8 cellular contexts compared by ENCODE assay signal in the genomic region with DNA sequence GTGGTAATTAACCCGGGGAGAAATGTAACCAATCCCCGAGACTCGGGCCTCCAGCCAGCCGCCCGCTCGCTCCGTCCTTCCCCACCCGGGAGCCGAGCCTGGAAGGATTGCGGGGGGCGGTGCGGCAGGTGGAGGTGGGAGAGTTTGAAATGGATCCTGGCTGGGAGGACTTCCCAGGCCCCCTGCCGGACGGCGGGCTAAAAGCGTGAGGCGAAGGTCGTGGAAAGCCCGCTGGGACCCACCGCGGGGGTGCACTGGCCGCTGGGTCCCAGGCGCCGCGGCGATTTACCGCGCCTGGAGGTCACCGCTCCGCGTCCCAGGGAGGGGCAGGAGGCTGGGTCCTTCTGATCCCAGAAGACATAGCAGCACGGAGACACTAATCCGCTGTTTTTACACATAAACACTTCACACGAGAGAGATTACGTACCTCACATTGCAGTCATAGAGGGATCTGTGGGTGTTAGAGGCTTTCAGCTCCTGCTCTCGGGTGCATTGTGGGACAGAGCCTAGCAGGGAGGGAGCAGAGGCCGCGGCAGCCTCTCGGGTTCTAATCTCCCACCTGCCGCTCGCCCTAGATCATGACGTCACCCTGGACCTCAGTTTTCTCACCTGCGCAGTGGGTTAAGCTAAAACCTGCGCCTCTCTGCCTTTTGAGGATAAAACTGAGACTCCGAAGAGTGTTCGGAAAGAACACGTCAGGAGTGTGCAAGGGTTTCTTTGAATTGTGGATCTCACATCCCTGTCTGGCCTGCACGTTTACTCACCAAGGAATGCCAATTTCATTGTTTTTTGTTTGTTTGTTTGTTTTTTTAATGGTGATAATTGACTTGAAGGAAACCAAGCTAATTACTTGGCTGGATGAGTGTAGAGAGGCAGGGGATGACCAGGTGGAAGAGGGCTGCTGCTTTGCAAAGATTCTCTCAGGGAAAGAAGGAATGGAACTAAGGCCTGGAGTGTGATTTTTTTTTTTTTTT. TPM values are rescaled to one million over a fixed set of nuclear protein-coding genes. Genes with fewer than 3 reads are reported as not detected.
DNase-seq lines count a peak whose midpoint lies in the region; ATAC-seq and TF ChIP-seq lines count a peak whose summit lies in the region.

No MANE protein-coding gene starts in this region.

- peak overlapping the region; percentile 65 for H3K27ac Mint-ChIP-seq in activated T-helper 1 cell treated with anti-CD3 and anti-CD28 coated beads, Interleukin-12 subunit alpha, Interleukin-12 subunit beta, Interleukin-2, Interleukin-4 antibody, amounts not matched to agents 30 ng/mL and 10 ng/mL and 1 ng/mL, durations not matched to agents 14 hours and 24 hours and 36 hours

- H3K79me2 ChIP-seq in osteoblast (ENCODE audit: insufficient read depth, low read length) = no peaks in the 10 kb centered on the region

- no peaks in the 10 kb centered on the region for H3K36me3 ChIP-seq in osteoblast (ENCODE audit: insufficient read depth, low read length)
- H3K36me3 ChIP-seq in vagina = no peaks in the 10 kb centered on the region

- TF ChIP-seq CTCF in osteoblast (IDR thresholded peaks at IDR 0.05; ENCODE audit: extremely low read depth, low read depth, low read length) (peak; percentile 29), vagina (IDR thresholded peaks at IDR 0.05) (peak in 1 of 3 experiments; percentile 35)

- H3K36me3 Mint-ChIP-seq in activated T-helper 1 cell treated with anti-CD3 and anti-CD28 coated beads, Interleukin-12 subunit alpha, Interleukin-12 subunit beta, Interleukin-2, Interleukin-4 antibody, amounts not matched to agents 30 ng/mL and 10 ng/mL and 1 ng/mL, durations not matched to agents 14 hours and 24 hours and 36 hours (ENCODE audit: low read depth) = no peaks in the 10 kb centered on the region

- H3K4me3 ChIP-seq in osteoblast (ENCODE audit: insufficient read depth, low read length) (peak overlapping the region; percentile 87), vagina (peak overlapping the region; percentile 58 to 66)

- peaks cover 17% of the 10 kb centered on the region for H3K27me3 Mint-ChIP-seq in activated T-helper 1 cell treated with anti-CD3 and anti-CD28 coated beads, Interleukin-12 subunit alpha, Interleukin-12 subunit beta, Interleukin-2, Interleukin-4 antibody, amounts not matched to agents 30 ng/mL and 10 ng/mL and 1 ng/mL, durations not matched to agents 14 hours and 24 hours and 36 hours (ENCODE audit: insufficient read depth)

- DNase-seq in Ammon's horn (ENCODE audit: low spot score) = peak; percentile 56
- peak; percentile 77 for DNase-seq in NCI-H82 treated with DMSO at 0.1 percent for 48 hours (lab: John Stamatoyannopoulos, UW; ENCODE audit: unreplicated experiment)
- peak; percentile 9 for DNase-seq in activated T-helper 1 cell treated with anti-CD3 and anti-CD28 coated beads, Interleukin-12 subunit alpha, Interleukin-12 subunit beta, Interleukin-2, Interleukin-4 antibody, amounts not matched to agents 30 ng/mL and 10 ng/mL and 1 ng/mL, durations not matched to agents 14 hours and 24 hours and 36 hours (ENCODE audit: low spot score)
- peak; percentile 14 for DNase-seq in foreskin melanocyte
- peak; percentile 80 for DNase-seq in osteoblast (ENCODE audit: insufficient read length, low spot score, missing footprints)
- no peak for DNase-seq in vagina (ENCODE audit: extremely low spot score in 2 of 2)

- H3K4me1 ChIP-seq in osteoblast (ENCODE audit: insufficient read depth, low read length) = peaks cover 14% of the 10 kb centered on the region
- peaks cover 14% of the 10 kb centered on the region for H3K4me1 ChIP-seq in vagina

- H3K4me2 ChIP-seq in osteoblast (ENCODE audit: insufficient read depth, low read length) = peak overlapping the region; percentile 95

- H2AFZ ChIP-seq in osteoblast (ENCODE audit: low read length) = peak overlapping the region; percentile 95

- intact Hi-C loops in activated T-helper 1 cell treated with anti-CD3 and anti-CD28 coated beads, Interleukin-12 subunit alpha, Interleukin-12 subunit beta, Interleukin-2, Interleukin-4 antibody, amounts not matched to agents 30 ng/mL and 10 ng/mL and 1 ng/mL, durations not matched to agents 14 hours and 24 hours and 36 hours (cut with micrococcal nuclease) = loop anchor here (1.0 to 10.0 kb wide), 6 partner anchors 17 to 551 kb away; a partner anchor contains a TSS
- intact Hi-C loops in vagina (cut with DNase I) = no loop called here

- H3K4me1 Mint-ChIP-seq in activated T-helper 1 cell treated with anti-CD3 and anti-CD28 coated beads, Interleukin-12 subunit alpha, Interleukin-12 subunit beta, Interleukin-2, Interleukin-4 antibody, amounts not matched to agents 30 ng/mL and 10 ng/mL and 1 ng/mL, durations not matched to agents 14 hours and 24 hours and 36 hours (ENCODE audit: low read depth) = peaks cover 6% of the 10 kb centered on the region

- H3K9me3 Mint-ChIP-seq in activated T-helper 1 cell treated with anti-CD3 and anti-CD28 coated beads, Interleukin-12 subunit alpha, Interleukin-12 subunit beta, Interleukin-2, Interleukin-4 antibody, amounts not matched to agents 30 ng/mL and 10 ng/mL and 1 ng/mL, durations not matched to agents 14 hours and 24 hours and 36 hours = no peaks in the 10 kb centered on the region

- peak overlapping the region; percentile 75 for H3K27ac ChIP-seq in osteoblast (ENCODE audit: low read depth, low read length)
- H3K27ac ChIP-seq in vagina = peak overlapping the region; percentile 79

- H3K4me3 Mint-ChIP-seq in activated T-helper 1 cell treated with anti-CD3 and anti-CD28 coated beads, Interleukin-12 subunit alpha, Interleukin-12 subunit beta, Interleukin-2, Interleukin-4 antibody, amounts not matched to agents 30 ng/mL and 10 ng/mL and 1 ng/mL, durations not matched to agents 14 hours and 24 hours and 36 hours = peak overlapping the region; percentile 76

- ATAC-seq in GM18909 (IDR thresholded peaks at IDR 0.05; ENCODE audit: poor library complexity, unreplicated experiment) = peak; percentile 39
- peak; percentile 30 for ATAC-seq in HG03135 (IDR thresholded peaks at IDR 0.05; ENCODE audit: unreplicated experiment)

- no peaks in the 10 kb centered on the region for H4K20me1 ChIP-seq in osteoblast (ENCODE audit: insufficient read depth, low read length)

- H3K27me3 ChIP-seq in osteoblast (ENCODE audit: insufficient read depth, low read length) = peaks cover 17% of the 10 kb centered on the region
- no peaks in the 10 kb centered on the region for H3K27me3 ChIP-seq in vagina

- TF ChIP-seq POLR2A in vagina (IDR thresholded peaks at IDR 0.05) = no peak

- H3K9me3 ChIP-seq in osteoblast (ENCODE audit: low read depth, low read length) (no peaks in the 10 kb centered on the region), vagina (no peaks in the 10 kb centered on the region)

RNA-seq across cellular contexts. Expression of a gene that starts 17.1 kb away (rescaled TPM):
- 13.2 and 13.9 TPM in 2 replicates for total RNA-seq in activated T-helper 1 cell treated with anti-CD3 and anti-CD28 coated beads, Interleukin-12 subunit alpha, Interleukin-12 subunit beta, Interleukin-2, Interleukin-4 antibody, amounts not matched to agents 30 ng/mL and 10 ng/mL and 1 ng/mL, durations not matched to agents 14 hours and 24 hours and 36 hours
- total RNA-seq in osteoblast (38.9 and 45.6 TPM in 2 replicates), vagina (58.7 TPM)

RNA-seq across cellular contexts. Expression of a gene that starts 19.3 kb away (rescaled TPM):
- not detected in 2 replicates for total RNA-seq in activated T-helper 1 cell treated with anti-CD3 and anti-CD28 coated beads, Interleukin-12 subunit alpha, Interleukin-12 subunit beta, Interleukin-2, Interleukin-4 antibody, amounts not matched to agents 30 ng/mL and 10 ng/mL and 1 ng/mL, durations not matched to agents 14 hours and 24 hours and 36 hours
- total RNA-seq in osteoblast = under 0.01 TPM in 2 replicates
- total RNA-seq in vagina = not detected

RNA-seq across cellular contexts. Expression of a gene that starts 44.4 kb away (rescaled TPM):
- not detected in 2 replicates for total RNA-seq in activated T-helper 1 cell treated with anti-CD3 and anti-CD28 coated beads, Interleukin-12 subunit alpha, Interleukin-12 subunit beta, Interleukin-2, Interleukin-4 antibody, amounts not matched to agents 30 ng/mL and 10 ng/mL and 1 ng/mL, durations not matched to agents 14 hours and 24 hours and 36 hours
- total RNA-seq in osteoblast = not detected in 2 replicates
- not detected for total RNA-seq in vagina

RNA-seq across cellular contexts. Expression of a gene that starts 59.1 kb away (rescaled TPM):
- total RNA-seq in activated T-helper 1 cell treated with anti-CD3 and anti-CD28 coated beads, Interleukin-12 subunit alpha, Interleukin-12 subunit beta, Interleukin-2, Interleukin-4 antibody, amounts not matched to agents 30 ng/mL and 10 ng/mL and 1 ng/mL, durations not matched to agents 14 hours and 24 hours and 36 hours = not detected in 2 replicates
- total RNA-seq in osteoblast (not detected in 2 replicates), vagina (not detected)

Comparison
In these comparisons a context has a peak if more than half of its experiments do, and no peak if none do; other contexts are left out.
1. DNase-seq: peak in Ammon's horn (single experiment), NCI-H82 treated with DMSO at 0.1 percent for 48 hours (single experiment), activated T-helper 1 cell treated with anti-CD3 and anti-CD28 coated beads, Interleukin-12 subunit alpha, Interleukin-12 subunit beta, Interleukin-2, Interleukin-4 antibody, amounts not matched to agents 30 ng/mL and 10 ng/mL and 1 ng/mL, durations not matched to agents 14 hours and 24 hours and 36 hours (single experiment), foreskin melanocyte (single experiment) and osteoblast (single experiment); none in vagina (0 of 2).